Comparison of ENCODE assay signal across 8 cellular contexts in the genomic region with DNA sequence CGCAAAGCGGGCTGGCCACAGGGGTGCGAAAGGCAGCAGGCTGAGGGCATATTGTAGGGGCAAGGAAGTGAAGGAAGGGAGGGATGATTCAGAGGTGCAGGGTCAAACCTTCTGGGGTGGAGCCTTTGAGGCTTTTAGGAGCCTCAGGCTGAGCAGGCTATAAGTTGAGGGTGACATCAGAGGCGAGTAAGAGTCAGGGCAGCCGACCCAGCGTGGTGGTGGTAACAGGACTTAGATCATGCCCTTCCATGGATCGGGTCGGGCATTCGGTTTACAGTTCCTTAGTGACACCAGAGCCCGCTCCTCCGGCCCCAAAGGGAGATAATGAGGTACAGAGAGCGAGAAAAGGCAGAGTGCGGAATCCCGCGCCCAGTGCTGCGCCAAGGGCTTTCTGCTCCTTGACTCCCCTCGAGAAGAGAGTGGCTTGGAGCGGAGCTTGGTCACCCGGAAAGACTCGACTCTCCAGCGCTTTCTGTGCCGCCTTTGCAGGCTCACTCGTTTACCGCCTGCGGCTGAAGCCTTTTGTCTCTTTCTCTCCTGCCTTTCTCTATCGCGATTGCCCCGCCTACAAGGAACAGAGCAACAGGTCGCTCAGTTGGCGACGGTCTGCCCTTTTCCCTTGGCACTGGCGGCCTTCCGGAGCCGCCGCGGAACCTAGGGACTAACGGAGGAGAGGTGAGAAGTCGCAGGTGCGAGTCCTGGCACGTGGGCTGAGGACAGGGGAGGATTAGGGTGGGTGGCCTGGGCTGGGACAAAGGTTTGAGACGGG. TPM values are rescaled to one million over a fixed set of nuclear protein-coding genes. Genes with fewer than 3 reads are reported as not detected.
A peak's percentile ranks its signal among the peaks of the same experiment; 100 is the strongest.
DNase-seq lines count a peak whose midpoint lies in the region; ATAC-seq lines count a peak whose summit lies in the region.

No MANE protein-coding gene starts in this region.

- H3K27me3 Mint-ChIP-seq in activated T-cell treated with anti-CD3 and anti-CD28 coated beads, Interleukin-2, amount 50 U/mL, for 72 hours (ENCODE audit: low read depth), result peaks cover 57% of the 10 kb centered on the region
- H3K27me3 Mint-ChIP-seq in stimulated activated naive CD8-positive, alpha-beta T cell treated with anti-CD3 and anti-CD28 coated beads, Interleukin-15, amount 100 ng/mL, for 72 hours, result peaks cover 64% of the 10 kb centered on the region

- peaks cover 36% of the 10 kb centered on the region for H3K4me1 Mint-ChIP-seq in activated T-cell treated with anti-CD3 and anti-CD28 coated beads, Interleukin-2, amount 50 U/mL, for 72 hours (ENCODE audit: low read depth)
- H3K4me1 Mint-ChIP-seq in stimulated activated naive CD8-positive, alpha-beta T cell treated with anti-CD3 and anti-CD28 coated beads, Interleukin-15, amount 100 ng/mL, for 72 hours, result peaks cover 49% of the 10 kb centered on the region

- H3K27ac Mint-ChIP-seq in activated T-cell treated with anti-CD3 and anti-CD28 coated beads, Interleukin-2, amount 50 U/mL, for 72 hours, result peak overlapping the region; percentile 56
- H3K27ac Mint-ChIP-seq in stimulated activated naive CD8-positive, alpha-beta T cell treated with anti-CD3 and anti-CD28 coated beads, Interleukin-15, amount 100 ng/mL, for 72 hours, result peak overlapping the region; percentile 59 to 66

- no peaks in the 10 kb centered on the region for H3K9me3 Mint-ChIP-seq in activated T-cell treated with anti-CD3 and anti-CD28 coated beads, Interleukin-2, amount 50 U/mL, for 72 hours
- no peaks in the 10 kb centered on the region for H3K9me3 Mint-ChIP-seq in stimulated activated naive CD8-positive, alpha-beta T cell treated with anti-CD3 and anti-CD28 coated beads, Interleukin-15, amount 100 ng/mL, for 72 hours

- peak; percentile 14 for DNase-seq in stimulated activated CD4-positive, alpha-beta T cell treated with anti-CD3 and anti-CD28 coated beads, Interleukin-4, amount 100 ng/mL, for 24 hours
- DNase-seq in stimulated activated CD4-positive, alpha-beta T cell treated with anti-CD3 and anti-CD28 coated beads, Interleukin-1b, Interleukin-23, amount 100 ng/mL, for 48 hours, result no peak
- DNase-seq in activated T-cell treated with anti-CD3 and anti-CD28 coated beads, Interleukin-2, amount 50 U/mL, for 72 hours, result peak; percentile 54 to 55
- peak; percentile 45 for DNase-seq in iPS-NIHi7 (ENCODE audit: extremely low spot score)
- peak in 1 of 2 donors; percentile 40 for DNase-seq in stimulated activated naive CD8-positive, alpha-beta T cell treated with anti-CD3 and anti-CD28 coated beads, Interleukin-15, amount 100 ng/mL, for 72 hours
- DNase-seq in AML-193 (lab: John Stamatoyannopoulos, UW), result no peak

- peak overlapping the region; percentile 83 to 93 for H3K4me3 Mint-ChIP-seq in activated T-cell treated with anti-CD3 and anti-CD28 coated beads, Interleukin-2, amount 50 U/mL, for 72 hours
- H3K4me3 Mint-ChIP-seq in stimulated activated naive CD8-positive, alpha-beta T cell treated with anti-CD3 and anti-CD28 coated beads, Interleukin-15, amount 100 ng/mL, for 72 hours, result peak overlapping the region; percentile 88 to 89

- peaks cover 0 to 3% of the 10 kb centered on the region in 2 donors for H3K36me3 Mint-ChIP-seq in activated T-cell treated with anti-CD3 and anti-CD28 coated beads, Interleukin-2, amount 50 U/mL, for 72 hours (ENCODE audit: insufficient read depth in 2 of 2)

- ATAC-seq in activated T-cell treated with anti-CD3 and anti-CD28 coated beads, Interleukin-2, amount 50 U/mL, for 72 hours (replicated peaks in 1 of 2), result peak; percentile 72 to 74
- ATAC-seq in stimulated activated naive CD8-positive, alpha-beta T cell treated with anti-CD3 and anti-CD28 coated beads, Interleukin-15, amount 100 ng/mL, for 72 hours, result peak; percentile 56
- no peak for ATAC-seq in GM18868 (IDR thresholded peaks at IDR 0.05; ENCODE audit: unreplicated experiment)
- no peak for ATAC-seq in HG02973 (IDR thresholded peaks at IDR 0.05; ENCODE audit: unreplicated experiment)

RNA-seq across cellular contexts. Expression of a gene that starts 0.7 kb away (rescaled TPM):
- total RNA-seq in activated T-cell treated with anti-CD3 and anti-CD28 coated beads, Interleukin-2, amount 50 U/mL, for 72 hours, result 1 to 10 TPM; 1.2 TPM

RNA-seq across cellular contexts. Expression of a gene that starts 8.8 kb away (rescaled TPM):
- total RNA-seq in activated T-cell treated with anti-CD3 and anti-CD28 coated beads, Interleukin-2, amount 50 U/mL, for 72 hours, result 10 to 100 TPM; 46.9 to 63.1 TPM

RNA-seq across cellular contexts. Expression of a gene that starts 15.6 kb away (rescaled TPM):
- 1 to 10 TPM; 1.4 to 2.4 TPM for total RNA-seq in activated T-cell treated with anti-CD3 and anti-CD28 coated beads, Interleukin-2, amount 50 U/mL, for 72 hours

RNA-seq across cellular contexts. Expression of a gene that starts 15.8 kb away (rescaled TPM):
- total RNA-seq in activated T-cell treated with anti-CD3 and anti-CD28 coated beads, Interleukin-2, amount 50 U/mL, for 72 hours, result 10 to 100 TPM; 41.8 to 43.9 TPM

RNA-seq across cellular contexts. Expression of a gene that starts 15.9 kb away (rescaled TPM):
- 1 to 10 TPM; 9.0 to 9.5 TPM for total RNA-seq in activated T-cell treated with anti-CD3 and anti-CD28 coated beads, Interleukin-2, amount 50 U/mL, for 72 hours

Comparison
In these comparisons a context has a peak if more than half of its experiments do, and no peak if none do; other contexts are left out.
1. DNase-seq: peak in stimulated activated CD4-positive, alpha-beta T cell treated with anti-CD3 and anti-CD28 coated beads, Interleukin-4, amount 100 ng/mL, for 24 hours (single experiment), activated T-cell treated with anti-CD3 and anti-CD28 coated beads, Interleukin-2, amount 50 U/mL, for 72 hours (2 of 2) and iPS-NIHi7 (single experiment); none in stimulated activated CD4-positive, alpha-beta T cell treated with anti-CD3 and anti-CD28 coated beads, Interleukin-1b, Interleukin-23, amount 100 ng/mL, for 48 hours (single experiment) and AML-193 (0 of 2).
2. ATAC-seq: peak in activated T-cell treated with anti-CD3 and anti-CD28 coated beads, Interleukin-2, amount 50 U/mL, for 72 hours (2 of 2) and stimulated activated naive CD8-positive, alpha-beta T cell treated with anti-CD3 and anti-CD28 coated beads, Interleukin-15, amount 100 ng/mL, for 72 hours (single experiment); none in GM18868 (single experiment) and HG02973 (single experiment).